In genomic region chr15:65829150-65829764, GRCh38 we compare ENCODE assay signal across 8 cellular contexts. TPM values are rescaled to one million over a fixed set of nuclear protein-coding genes. Genes with fewer than 3 reads are reported as not detected.
A peak's percentile ranks its signal among the peaks of the same experiment; 100 is the strongest.
DNase-seq lines count a peak whose midpoint lies in the region; ATAC-seq and TF ChIP-seq lines count a peak whose summit lies in the region.

No MANE protein-coding gene starts in this region.

- no peak overlapping the region for H3K4me3 Mint-ChIP-seq in glutamatergic neuron (ENCODE audit: unreplicated experiment)

- peaks cover 2% of the 10 kb centered on the region for H3K27me3 Mint-ChIP-seq in glutamatergic neuron (ENCODE audit: unreplicated experiment)

- TF ChIP-seq EP300 in transverse colon (IDR thresholded peaks at IDR 0.05; ENCODE audit: low read depth) = no peak

- peaks cover 24% of the 10 kb centered on the region for H3K4me1 Mint-ChIP-seq in glutamatergic neuron (ENCODE audit: low read depth, unreplicated experiment)

- DNase-seq in NCI-H2081 (lab: John Stamatoyannopoulos, UW) = peak; percentile 13 to 48
- DNase-seq in NCI-H2081 treated with DMSO at 0.1 percent for 48 hours (lab: John Stamatoyannopoulos, UW) = no peak
- DNase-seq in HPDE6-E6E7 (ENCODE audit: extremely low spot score) = peak; percentile 22
- peak; percentile 11 for DNase-seq in WERI-Rb-1
- DNase-seq in glutamatergic neuron = no peak
- DNase-seq in transverse colon = no peak
- DNase-seq in NCI-H2029 treated with DMSO at 0.1 percent for 48 hours (lab: John Stamatoyannopoulos, UW) = no peak

- no peaks in the 10 kb centered on the region for H3K9me3 Mint-ChIP-seq in glutamatergic neuron (ENCODE audit: unreplicated experiment)

- H3K27ac ChIP-seq in WERI-Rb-1 (no peak overlapping the region), transverse colon (peak overlapping the region in 1 of 4 donors; percentile 9)

- intact Hi-C loops in transverse colon (cut with DNase I; ENCODE audit: low total_unique reads) = no loop called here

- H3K4me3 ChIP-seq in WERI-Rb-1 (ENCODE audit: low read depth, low read length) = no peak overlapping the region
- H3K4me3 ChIP-seq in transverse colon = no peak overlapping the region

- H3K9me3 ChIP-seq in WERI-Rb-1 (ENCODE audit: severe bottlenecking) (no peaks in the 10 kb centered on the region), transverse colon (no peaks in the 10 kb centered on the region)

- no peaks in the 10 kb centered on the region for H3K36me3 ChIP-seq in WERI-Rb-1
- H3K36me3 ChIP-seq in transverse colon = no peaks in the 10 kb centered on the region

- TF ChIP-seq POLR2A in transverse colon (IDR thresholded peaks at IDR 0.05) = no peak

- H3K27ac Mint-ChIP-seq in glutamatergic neuron (ENCODE audit: unreplicated experiment) = no peak overlapping the region

- no peaks in the 10 kb centered on the region for H3K36me3 Mint-ChIP-seq in glutamatergic neuron (ENCODE audit: unreplicated experiment)

- in situ Hi-C loops in transverse colon (cut with MboI; ENCODE audit: low pct_ligation_motif_present in 1 of 4, low pct_unique_long_range_greater_than_20kb in 1 of 4, low sequenced_read_pairs in 3 of 4) = no loop called here

- 10 to 53% methylated on average over 3 to 7 of the region's 7 CpGs for WGBS in transverse colon (ENCODE audit: low coverage in 1 of 2), 2 donors

- no peaks in the 10 kb centered on the region for H3K27me3 ChIP-seq in WERI-Rb-1 (ENCODE audit: insufficient read depth, low read depth, severe bottlenecking)
- no peaks in the 10 kb centered on the region for H3K27me3 ChIP-seq in transverse colon

- no peak for TF ChIP-seq CTCF in WERI-Rb-1 (IDR thresholded peaks at IDR 0.05; ENCODE audit: low read depth, low read length)
- peak; percentile 61 for TF ChIP-seq CTCF in glutamatergic neuron (IDR thresholded peaks at IDR 0.05; ENCODE audit: partially characterized antibody, unreplicated experiment)
- TF ChIP-seq CTCF in transverse colon (IDR thresholded peaks at IDR 0.05) = peak; percentile 37 to 66 (median 41)

- no peak for ATAC-seq in GM21390 (IDR thresholded peaks at IDR 0.05; ENCODE audit: unreplicated experiment)

- H3K4me1 ChIP-seq in transverse colon = peaks cover 12 to 47% (median 32%) of the 10 kb centered on the region in 4 donors

RNA-seq across cellular contexts. Expression of gene DENND4A, which starts 37.2 kb away (rescaled TPM):
- total RNA-seq in glutamatergic neuron (ENCODE audit: unreplicated experiment) (23.7 TPM), transverse colon (10 to 100 TPM; 16.5 to 40.4 (median 24.5) TPM)

RNA-seq across cellular contexts. Expression of gene RAB11A, which starts 40.0 kb away (rescaled TPM):
- total RNA-seq in glutamatergic neuron (ENCODE audit: unreplicated experiment) = 197 TPM
- total RNA-seq in transverse colon = 100 to 1,000 TPM in 2 of 4 donors, 10 to 100 TPM in 2; 25.5 to 322 (median 134) TPM

Comparison
In these comparisons a context has a peak if more than half of its experiments do, and no peak if none do; other contexts are left out.
1. DNase-seq: peak in NCI-H2081 (2 of 2), HPDE6-E6E7 (single experiment) and WERI-Rb-1 (single experiment); none in NCI-H2081 treated with DMSO at 0.1 percent for 48 hours (single experiment), glutamatergic neuron (single experiment), transverse colon (single experiment) and NCI-H2029 treated with DMSO at 0.1 percent for 48 hours (single experiment).